In the genomic region with DNA sequence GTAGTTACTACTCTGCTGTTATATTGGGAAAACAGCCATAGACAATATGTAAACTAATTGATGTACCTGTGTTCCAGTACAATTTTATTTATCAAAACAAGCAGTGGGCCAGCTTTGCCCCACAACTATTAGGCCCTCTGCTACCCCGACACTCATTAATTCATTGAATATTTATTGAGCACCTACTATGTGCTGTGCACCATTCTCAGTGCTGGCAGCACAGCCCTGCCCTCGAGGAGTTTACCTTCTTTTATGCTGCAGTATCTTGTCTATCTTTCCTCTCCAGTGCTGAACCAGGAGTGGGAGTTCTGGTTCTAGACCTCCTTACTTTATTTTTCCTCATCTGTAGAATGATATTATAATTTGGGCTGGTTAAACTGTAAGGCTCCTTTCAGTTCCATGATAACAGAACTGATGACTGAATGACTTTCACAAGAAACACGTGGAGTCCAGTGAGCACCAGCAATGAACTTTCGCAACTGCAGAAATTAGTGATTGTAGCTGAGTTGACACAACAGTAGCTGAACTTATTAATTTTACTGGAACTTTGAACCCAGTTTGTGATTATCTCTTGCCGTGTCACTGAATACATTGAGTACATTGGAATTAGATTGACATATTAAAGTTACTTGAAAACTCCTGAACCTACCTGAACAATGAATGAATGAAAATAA, we compare ENCODE assay signal across 1 cellular context.
A peak's percentile ranks its signal among the peaks of the same experiment; 100 is the strongest.
TF ChIP-seq lines count a peak whose summit lies in the region.

No MANE protein-coding gene starts in this region.

TF ChIP-seq in HepG2, 621 proteins besides CTCF, POLR2A, EP300 and RAD21 (continued from another document):
- TF ChIP-seq, protein P1, sequence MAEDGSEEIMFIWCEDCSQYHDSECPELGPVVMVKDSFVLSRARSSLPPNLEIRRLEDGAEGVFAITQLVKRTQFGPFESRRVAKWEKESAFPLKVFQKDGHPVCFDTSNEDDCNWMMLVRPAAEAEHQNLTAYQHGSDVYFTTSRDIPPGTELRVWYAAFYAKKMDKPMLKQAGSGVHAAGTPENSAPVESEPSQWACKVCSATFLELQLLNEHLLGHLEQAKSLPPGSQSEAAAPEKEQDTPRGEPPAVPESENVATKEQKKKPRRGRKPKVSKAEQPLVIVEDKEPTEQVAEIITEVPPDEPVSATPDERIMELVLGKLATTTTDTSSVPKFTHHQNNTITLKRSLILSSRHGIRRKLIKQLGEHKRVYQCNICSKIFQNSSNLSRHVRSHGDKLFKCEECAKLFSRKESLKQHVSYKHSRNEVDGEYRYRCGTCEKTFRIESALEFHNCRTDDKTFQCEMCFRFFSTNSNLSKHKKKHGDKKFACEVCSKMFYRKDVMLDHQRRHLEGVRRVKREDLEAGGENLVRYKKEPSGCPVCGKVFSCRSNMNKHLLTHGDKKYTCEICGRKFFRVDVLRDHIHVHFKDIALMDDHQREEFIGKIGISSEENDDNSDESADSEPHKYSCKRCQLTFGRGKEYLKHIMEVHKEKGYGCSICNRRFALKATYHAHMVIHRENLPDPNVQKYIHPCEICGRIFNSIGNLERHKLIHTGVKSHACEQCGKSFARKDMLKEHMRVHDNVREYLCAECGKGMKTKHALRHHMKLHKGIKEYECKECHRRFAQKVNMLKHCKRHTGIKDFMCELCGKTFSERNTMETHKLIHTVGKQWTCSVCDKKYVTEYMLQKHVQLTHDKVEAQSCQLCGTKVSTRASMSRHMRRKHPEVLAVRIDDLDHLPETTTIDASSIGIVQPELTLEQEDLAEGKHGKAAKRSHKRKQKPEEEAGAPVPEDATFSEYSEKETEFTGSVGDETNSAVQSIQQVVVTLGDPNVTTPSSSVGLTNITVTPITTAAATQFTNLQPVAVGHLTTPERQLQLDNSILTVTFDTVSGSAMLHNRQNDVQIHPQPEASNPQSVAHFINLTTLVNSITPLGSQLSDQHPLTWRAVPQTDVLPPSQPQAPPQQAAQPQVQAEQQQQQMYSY (CRISPR knock-in tag; IDR thresholded peaks at IDR 0.05), result no peak
- TF ChIP-seq ZKSCAN1 (IDR thresholded peaks at IDR 0.05; ENCODE audit: low read length), result peak; percentile 91
- TF ChIP-seq CEBPB (IDR thresholded peaks at IDR 0.05; ENCODE audit: borderline replicate concordance, low read depth, low read length), result peak; percentile 91
- no peak for TF ChIP-seq NCOR1 (IDR thresholded peaks at IDR 0.05; ENCODE audit: borderline replicate concordance, low read length)
- no peak for TF ChIP-seq STAG1 (CRISPR knock-in tag; IDR thresholded peaks at IDR 0.05)
- TF ChIP-seq, protein P2, sequence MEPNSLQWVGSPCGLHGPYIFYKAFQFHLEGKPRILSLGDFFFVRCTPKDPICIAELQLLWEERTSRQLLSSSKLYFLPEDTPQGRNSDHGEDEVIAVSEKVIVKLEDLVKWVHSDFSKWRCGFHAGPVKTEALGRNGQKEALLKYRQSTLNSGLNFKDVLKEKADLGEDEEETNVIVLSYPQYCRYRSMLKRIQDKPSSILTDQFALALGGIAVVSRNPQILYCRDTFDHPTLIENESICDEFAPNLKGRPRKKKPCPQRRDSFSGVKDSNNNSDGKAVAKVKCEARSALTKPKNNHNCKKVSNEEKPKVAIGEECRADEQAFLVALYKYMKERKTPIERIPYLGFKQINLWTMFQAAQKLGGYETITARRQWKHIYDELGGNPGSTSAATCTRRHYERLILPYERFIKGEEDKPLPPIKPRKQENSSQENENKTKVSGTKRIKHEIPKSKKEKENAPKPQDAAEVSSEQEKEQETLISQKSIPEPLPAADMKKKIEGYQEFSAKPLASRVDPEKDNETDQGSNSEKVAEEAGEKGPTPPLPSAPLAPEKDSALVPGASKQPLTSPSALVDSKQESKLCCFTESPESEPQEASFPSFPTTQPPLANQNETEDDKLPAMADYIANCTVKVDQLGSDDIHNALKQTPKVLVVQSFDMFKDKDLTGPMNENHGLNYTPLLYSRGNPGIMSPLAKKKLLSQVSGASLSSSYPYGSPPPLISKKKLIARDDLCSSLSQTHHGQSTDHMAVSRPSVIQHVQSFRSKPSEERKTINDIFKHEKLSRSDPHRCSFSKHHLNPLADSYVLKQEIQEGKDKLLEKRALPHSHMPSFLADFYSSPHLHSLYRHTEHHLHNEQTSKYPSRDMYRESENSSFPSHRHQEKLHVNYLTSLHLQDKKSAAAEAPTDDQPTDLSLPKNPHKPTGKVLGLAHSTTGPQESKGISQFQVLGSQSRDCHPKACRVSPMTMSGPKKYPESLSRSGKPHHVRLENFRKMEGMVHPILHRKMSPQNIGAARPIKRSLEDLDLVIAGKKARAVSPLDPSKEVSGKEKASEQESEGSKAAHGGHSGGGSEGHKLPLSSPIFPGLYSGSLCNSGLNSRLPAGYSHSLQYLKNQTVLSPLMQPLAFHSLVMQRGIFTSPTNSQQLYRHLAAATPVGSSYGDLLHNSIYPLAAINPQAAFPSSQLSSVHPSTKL (CRISPR knock-in tag; IDR thresholded peaks at IDR 0.05), result 0 out of 2 replicates have a peak, but pooled peaks have one; percentile 22
- TF ChIP-seq ZNF335 (CRISPR knock-in tag; IDR thresholded peaks at IDR 0.05), result peak; percentile 89
- TF ChIP-seq MAFF (IDR thresholded peaks at IDR 0.05; ENCODE audit: low read depth, low read length), result peak; percentile 68
- TF ChIP-seq ZNF567 (CRISPR knock-in tag; IDR thresholded peaks at IDR 0.05; ENCODE audit: borderline replicate concordance), result no peak
- peak; percentile 59 for TF ChIP-seq HNF4A (CRISPR knock-in tag; IDR thresholded peaks at IDR 0.05)
- no peak for TF ChIP-seq ZC3H4 (CRISPR knock-in tag; IDR thresholded peaks at IDR 0.05; ENCODE audit: borderline replicate concordance)
- TF ChIP-seq, protein P3, sequence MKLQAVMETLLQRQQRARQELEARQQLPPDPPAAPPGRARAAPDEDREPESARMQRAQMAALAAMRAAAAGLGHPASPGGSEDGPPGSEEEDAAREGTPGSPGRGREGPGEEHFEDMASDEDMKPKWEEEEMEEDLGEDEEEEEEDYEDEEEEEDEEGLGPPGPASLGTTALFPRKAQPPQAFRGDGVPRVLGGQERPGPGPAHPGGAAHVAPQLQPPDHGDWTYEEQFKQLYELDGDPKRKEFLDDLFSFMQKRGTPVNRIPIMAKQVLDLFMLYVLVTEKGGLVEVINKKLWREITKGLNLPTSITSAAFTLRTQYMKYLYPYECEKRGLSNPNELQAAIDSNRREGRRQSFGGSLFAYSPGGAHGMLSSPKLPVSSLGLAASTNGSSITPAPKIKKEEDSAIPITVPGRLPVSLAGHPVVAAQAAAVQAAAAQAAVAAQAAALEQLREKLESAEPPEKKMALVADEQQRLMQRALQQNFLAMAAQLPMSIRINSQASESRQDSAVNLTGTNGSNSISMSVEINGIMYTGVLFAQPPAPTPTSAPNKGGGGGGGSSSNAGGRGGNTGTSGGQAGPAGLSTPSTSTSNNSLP (IDR thresholded peaks at IDR 0.05; ENCODE audit: low read depth, low read length), result peak; percentile 51; the same call in 1 of the 2 replicates
- TF ChIP-seq FIP1L1 (IDR thresholded peaks at IDR 0.05; ENCODE audit: borderline replicate concordance, insufficient read depth, low read depth, low read length), result no peak
- TF ChIP-seq RBM22 (optimal IDR thresholded peaks at IDR 0.05; ENCODE audit: low read length), result peak; percentile 16
- TF ChIP-seq SOX6 (IDR thresholded peaks at IDR 0.05), result no peak
- TF ChIP-seq SOX6 (CRISPR knock-in tag; IDR thresholded peaks at IDR 0.05), result 0 out of 2 replicates have a peak, but pooled peaks have one; percentile 12
- no peak for TF ChIP-seq PHF20 (CRISPR knock-in tag; IDR thresholded peaks at IDR 0.05)
- no peak for TF ChIP-seq FOXK1 (CRISPR knock-in tag; IDR thresholded peaks at IDR 0.05; ENCODE audit: borderline replicate concordance, low read depth)
- TF ChIP-seq CEBPG (CRISPR knock-in tag; IDR thresholded peaks at IDR 0.05), result peak; percentile 69
- no peak for TF ChIP-seq ZNF143 (CRISPR knock-in tag; IDR thresholded peaks at IDR 0.05)
- no peak for TF ChIP-seq ZBTB20 (CRISPR knock-in tag; IDR thresholded peaks at IDR 0.05; ENCODE audit: borderline replicate concordance, low read depth)
- no peak for TF ChIP-seq ZFP82 (CRISPR knock-in tag; IDR thresholded peaks at IDR 0.05; ENCODE audit: borderline replicate concordance)
- no peak for TF ChIP-seq ZNF839 (CRISPR knock-in tag; IDR thresholded peaks at IDR 0.05; ENCODE audit: borderline replicate concordance)
- TF ChIP-seq MXD4 (CRISPR knock-in tag; IDR thresholded peaks at IDR 0.05), result peak; percentile 73; the same call in 1 of the 2 replicates
- TF ChIP-seq BORCS8-MEF2B (CRISPR knock-in tag; IDR thresholded peaks at IDR 0.05), result no peak
- TF ChIP-seq, protein P4, sequence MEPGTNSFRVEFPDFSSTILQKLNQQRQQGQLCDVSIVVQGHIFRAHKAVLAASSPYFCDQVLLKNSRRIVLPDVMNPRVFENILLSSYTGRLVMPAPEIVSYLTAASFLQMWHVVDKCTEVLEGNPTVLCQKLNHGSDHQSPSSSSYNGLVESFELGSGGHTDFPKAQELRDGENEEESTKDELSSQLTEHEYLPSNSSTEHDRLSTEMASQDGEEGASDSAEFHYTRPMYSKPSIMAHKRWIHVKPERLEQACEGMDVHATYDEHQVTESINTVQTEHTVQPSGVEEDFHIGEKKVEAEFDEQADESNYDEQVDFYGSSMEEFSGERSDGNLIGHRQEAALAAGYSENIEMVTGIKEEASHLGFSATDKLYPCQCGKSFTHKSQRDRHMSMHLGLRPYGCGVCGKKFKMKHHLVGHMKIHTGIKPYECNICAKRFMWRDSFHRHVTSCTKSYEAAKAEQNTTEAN (CRISPR knock-in tag; conservative IDR thresholded peaks at IDR 0.05), result no peak
- no peak for TF ChIP-seq DMAP1 (CRISPR knock-in tag; IDR thresholded peaks at IDR 0.05)
- TF ChIP-seq RBFOX2 (IDR thresholded peaks at IDR 0.05; ENCODE audit: low read depth, low read length), result no peak
- no peak for TF ChIP-seq IRX3 (CRISPR knock-in tag; IDR thresholded peaks at IDR 0.05; ENCODE audit: borderline replicate concordance, low read depth)
- TF ChIP-seq, protein P5, sequence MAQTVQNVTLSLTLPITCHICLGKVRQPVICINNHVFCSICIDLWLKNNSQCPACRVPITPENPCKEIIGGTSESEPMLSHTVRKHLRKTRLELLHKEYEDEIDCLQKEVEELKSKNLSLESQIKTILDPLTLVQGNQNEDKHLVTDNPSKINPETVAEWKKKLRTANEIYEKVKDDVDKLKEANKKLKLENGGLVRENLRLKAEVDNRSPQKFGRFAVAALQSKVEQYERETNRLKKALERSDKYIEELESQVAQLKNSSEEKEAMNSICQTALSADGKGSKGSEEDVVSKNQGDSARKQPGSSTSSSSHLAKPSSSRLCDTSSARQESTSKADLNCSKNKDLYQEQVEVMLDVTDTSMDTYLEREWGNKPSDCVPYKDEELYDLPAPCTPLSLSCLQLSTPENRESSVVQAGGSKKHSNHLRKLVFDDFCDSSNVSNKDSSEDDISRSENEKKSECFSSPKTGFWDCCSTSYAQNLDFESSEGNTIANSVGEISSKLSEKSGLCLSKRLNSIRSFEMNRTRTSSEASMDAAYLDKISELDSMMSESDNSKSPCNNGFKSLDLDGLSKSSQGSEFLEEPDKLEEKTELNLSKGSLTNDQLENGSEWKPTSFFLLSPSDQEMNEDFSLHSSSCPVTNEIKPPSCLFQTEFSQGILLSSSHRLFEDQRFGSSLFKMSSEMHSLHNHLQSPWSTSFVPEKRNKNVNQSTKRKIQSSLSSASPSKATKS (CRISPR knock-in tag; IDR thresholded peaks at IDR 0.05), result no peak
- no peak for TF ChIP-seq ZBTB7A (CRISPR knock-in tag; IDR thresholded peaks at IDR 0.05)
TF ChIP-seq in HepG2: peak in this region for 16.
